ENCODE assay signal across 7 cellular contexts in genomic region chr10:79544926-79545325, GRCh38. TPM values are rescaled to one million over a fixed set of nuclear protein-coding genes. Genes with fewer than 3 reads are reported as not detected.
"Had no signal": no experiment of that assay in that cellular context is flagged by ENCODE, and none has a peak within 500 bp of the region (broad histone marks: within the 10 kb centered on the region; RNA-seq: fewer than 3 reads in every experiment).

No MANE protein-coding gene starts in this region.

RNA-seq across cellular contexts. Expression of gene SFTPA2, which starts 15.3 kb away (rescaled TPM):
- total RNA-seq: GM23248, GM23338, H1, H4, H7, H9, HFFc6 had no signal
- polyA plus RNA-seq: GM23248, GM23338, H1 had no signal
